18 cellular contexts compared by ENCODE assay signal in the genomic region with DNA sequence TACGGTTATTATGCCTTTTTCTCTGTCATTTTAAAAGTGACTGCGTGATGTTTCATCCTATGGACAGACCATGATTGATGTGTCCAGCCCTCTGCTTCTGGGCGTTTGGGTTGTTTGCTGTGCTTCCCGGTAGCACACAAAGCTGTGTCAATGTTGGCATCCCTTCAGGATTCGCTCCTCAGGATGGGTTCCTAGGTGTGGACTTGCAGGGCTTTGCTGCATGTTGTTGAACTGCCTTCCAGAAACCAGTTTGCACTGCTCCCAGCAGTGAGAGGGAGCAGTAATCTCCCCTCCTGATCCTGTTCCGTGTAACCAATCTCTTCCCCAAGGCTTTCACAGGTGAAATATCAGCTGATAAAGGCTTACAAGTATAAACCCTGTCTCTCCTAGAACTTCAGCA. TPM values are rescaled to one million over a fixed set of nuclear protein-coding genes. Genes with fewer than 3 reads are reported as not detected.
"Had no signal": no experiment of that assay in that cellular context is flagged by ENCODE, and none has a peak within 500 bp of the region (broad histone marks: within the 10 kb centered on the region; RNA-seq: fewer than 3 reads in every experiment).

No MANE protein-coding gene starts in this region.

- H3K4me3 ChIP-seq: adrenal gland, mucosa of descending colon, psoas muscle, testis, upper lobe of right lung had no signal

- H3K27me3 ChIP-seq: adrenal gland, testis, upper lobe of right lung had no signal

- DNase-seq: activated CD4-positive, alpha-beta T cell treated with anti-CD3 and anti-CD28 coated beads for 4 hours; activated naive CD4-positive, alpha-beta T cell treated with anti-CD3 and anti-CD28 coated beads, Interleukin-2, amount 10 ng/mL, durations not matched to agents 7 days and 5 days; adrenal gland; caudate nucleus; cortex of kidney; glutamatergic neuron; mucosa of descending colon; naive thymus-derived CD8-positive, alpha-beta T cell; nucleus accumbens; psoas muscle; stimulated activated CD4-positive, alpha-beta T cell treated with anti-CD3 and anti-CD28 coated beads, Interleukin-2, amount 100 ng/mL, for 48 hours; stimulated activated naive CD8-positive, alpha-beta T cell treated with anti-CD3 and anti-CD28 coated beads, Interleukin-15, Interleukin-2, amounts not matched to agents 100 U/mL and 50 U/mL, for 24 hours; T-helper 1 cell; testis; upper lobe of right lung had no signal

- H3K36me3 ChIP-seq: adrenal gland, upper lobe of right lung, WERI-Rb-1 had no signal

- ATAC-seq: mucosa of descending colon; naive thymus-derived CD8-positive, alpha-beta T cell; psoas muscle; upper lobe of right lung had no signal

- H3K4me1 ChIP-seq: adrenal gland, psoas muscle, testis, upper lobe of right lung had no signal

- H3K27ac ChIP-seq: adrenal gland, psoas muscle, testis, upper lobe of right lung, WERI-Rb-1 had no signal

- H3K9me3 ChIP-seq: adrenal gland, mucosa of descending colon, psoas muscle, testis, upper lobe of right lung had no signal

RNA-seq across cellular contexts. Expression of gene TRPM1, which starts 0.8 kb away (rescaled TPM):
- total RNA-seq: activated T-helper 2 cell treated with anti-CD3 and anti-CD28 coated beads, Interferon-gamma antibody, Interleukin-2, Interleukin-4, amounts not matched to agents 10 μg/mL and 5 μg/mL and 100 μg/mL, durations not matched to agents 14 hours and 24 hours and 36 hours; adrenal gland; epithelial cell of proximal tubule; mucosa of descending colon; naive thymus-derived CD8-positive, alpha-beta T cell; psoas muscle; upper lobe of right lung had no signal
- polyA plus RNA-seq: naive thymus-derived CD8-positive, alpha-beta T cell had no signal
